Comparison of ENCODE assay signal across 1 cellular context in the genomic region with DNA sequence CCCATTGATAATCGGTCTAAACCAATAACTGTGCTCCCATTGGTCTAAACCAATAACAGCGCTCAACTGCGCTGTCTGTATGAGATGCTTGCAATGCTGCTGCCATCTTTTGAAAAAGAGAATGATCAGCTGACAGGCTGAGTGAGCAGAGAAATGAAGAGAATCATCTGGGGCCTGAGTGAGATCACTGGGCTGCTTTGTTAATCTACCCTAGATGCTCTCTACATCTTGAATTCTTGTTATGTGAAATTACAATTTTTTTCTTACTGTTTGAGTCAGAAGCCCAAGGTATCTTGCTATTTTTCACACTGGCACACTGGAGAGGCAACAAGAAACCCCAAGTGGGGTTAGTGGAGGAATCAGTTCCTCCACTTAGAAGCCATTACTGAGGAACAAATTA.
A peak's percentile ranks its signal among the peaks of the same experiment; 100 is the strongest.
TF ChIP-seq lines count a peak whose summit lies in the region.

No MANE protein-coding gene starts in this region.

TF ChIP-seq in GM12878, 131 proteins besides CTCF, POLR2A, EP300 and RAD21 (continued from another document):
- no peak for TF ChIP-seq MEF2A (IDR thresholded peaks at IDR 0.05; ENCODE audit: insufficient read depth, low read depth, low read length)
- 0 out of 2 replicates have a peak, but pooled peaks have one; percentile 22 for TF ChIP-seq CBX5 (IDR thresholded peaks at IDR 0.05; ENCODE audit: low read depth)
- no peak for TF ChIP-seq KAT2A (conservative IDR thresholded peaks at IDR 0.05; ENCODE audit: control insufficient read depth, low read depth, low read length)
- TF ChIP-seq, protein P1, sequence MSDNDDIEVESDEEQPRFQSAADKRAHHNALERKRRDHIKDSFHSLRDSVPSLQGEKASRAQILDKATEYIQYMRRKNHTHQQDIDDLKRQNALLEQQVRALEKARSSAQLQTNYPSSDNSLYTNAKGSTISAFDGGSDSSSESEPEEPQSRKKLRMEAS (IDR thresholded peaks at IDR 0.05; ENCODE audit: low read depth, low read length) = no peak
- TF ChIP-seq HCFC1 (IDR thresholded peaks at IDR 0.05; ENCODE audit: low read length) = no peak
- TF ChIP-seq FOXK2 (IDR thresholded peaks at IDR 0.05) = no peak
- TF ChIP-seq, protein P2, sequence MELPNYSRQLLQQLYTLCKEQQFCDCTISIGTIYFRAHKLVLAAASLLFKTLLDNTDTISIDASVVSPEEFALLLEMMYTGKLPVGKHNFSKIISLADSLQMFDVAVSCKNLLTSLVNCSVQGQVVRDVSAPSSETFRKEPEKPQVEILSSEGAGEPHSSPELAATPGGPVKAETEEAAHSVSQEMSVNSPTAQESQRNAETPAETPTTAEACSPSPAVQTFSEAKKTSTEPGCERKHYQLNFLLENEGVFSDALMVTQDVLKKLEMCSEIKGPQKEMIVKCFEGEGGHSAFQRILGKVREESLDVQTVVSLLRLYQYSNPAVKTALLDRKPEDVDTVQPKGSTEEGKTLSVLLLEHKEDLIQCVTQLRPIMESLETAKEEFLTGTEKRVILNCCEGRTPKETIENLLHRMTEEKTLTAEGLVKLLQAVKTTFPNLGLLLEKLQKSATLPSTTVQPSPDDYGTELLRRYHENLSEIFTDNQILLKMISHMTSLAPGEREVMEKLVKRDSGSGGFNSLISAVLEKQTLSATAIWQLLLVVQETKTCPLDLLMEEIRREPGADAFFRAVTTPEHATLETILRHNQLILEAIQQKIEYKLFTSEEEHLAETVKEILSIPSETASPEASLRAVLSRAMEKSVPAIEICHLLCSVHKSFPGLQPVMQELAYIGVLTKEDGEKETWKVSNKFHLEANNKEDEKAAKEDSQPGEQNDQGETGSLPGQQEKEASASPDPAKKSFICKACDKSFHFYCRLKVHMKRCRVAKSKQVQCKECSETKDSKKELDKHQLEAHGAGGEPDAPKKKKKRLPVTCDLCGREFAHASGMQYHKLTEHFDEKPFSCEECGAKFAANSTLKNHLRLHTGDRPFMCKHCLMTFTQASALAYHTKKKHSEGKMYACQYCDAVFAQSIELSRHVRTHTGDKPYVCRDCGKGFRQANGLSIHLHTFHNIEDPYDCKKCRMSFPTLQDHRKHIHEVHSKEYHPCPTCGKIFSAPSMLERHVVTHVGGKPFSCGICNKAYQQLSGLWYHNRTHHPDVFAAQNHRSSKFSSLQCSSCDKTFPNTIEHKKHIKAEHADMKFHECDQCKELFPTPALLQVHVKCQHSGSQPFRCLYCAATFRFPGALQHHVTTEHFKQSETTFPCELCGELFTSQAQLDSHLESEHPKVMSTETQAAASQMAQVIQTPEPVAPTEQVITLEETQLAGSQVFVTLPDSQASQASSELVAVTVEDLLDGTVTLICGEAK (IDR thresholded peaks at IDR 0.05; ENCODE audit: borderline replicate concordance) = no peak
- no peak for TF ChIP-seq IKZF1 (conservative IDR thresholded peaks at IDR 0.05)
- TF ChIP-seq PAX5 (IDR thresholded peaks at IDR 0.05; ENCODE audit: borderline replicate concordance, low read depth, low read length) = no peak
- TF ChIP-seq IRF5 (IDR thresholded peaks at IDR 0.05; ENCODE audit: borderline replicate concordance) = no peak
- no peak for TF ChIP-seq LARP7 (IDR thresholded peaks at IDR 0.05)
- TF ChIP-seq, protein P3, sequence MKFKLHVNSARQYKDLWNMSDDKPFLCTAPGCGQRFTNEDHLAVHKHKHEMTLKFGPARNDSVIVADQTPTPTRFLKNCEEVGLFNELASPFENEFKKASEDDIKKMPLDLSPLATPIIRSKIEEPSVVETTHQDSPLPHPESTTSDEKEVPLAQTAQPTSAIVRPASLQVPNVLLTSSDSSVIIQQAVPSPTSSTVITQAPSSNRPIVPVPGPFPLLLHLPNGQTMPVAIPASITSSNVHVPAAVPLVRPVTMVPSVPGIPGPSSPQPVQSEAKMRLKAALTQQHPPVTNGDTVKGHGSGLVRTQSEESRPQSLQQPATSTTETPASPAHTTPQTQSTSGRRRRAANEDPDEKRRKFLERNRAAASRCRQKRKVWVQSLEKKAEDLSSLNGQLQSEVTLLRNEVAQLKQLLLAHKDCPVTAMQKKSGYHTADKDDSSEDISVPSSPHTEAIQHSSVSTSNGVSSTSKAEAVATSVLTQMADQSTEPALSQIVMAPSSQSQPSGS (IDR thresholded peaks at IDR 0.05; ENCODE audit: low read length) = 0 out of 2 replicates have a peak, but pooled peaks have one; percentile 12
- TF ChIP-seq FOS (IDR thresholded peaks at IDR 0.05; ENCODE audit: borderline replicate concordance, extremely low read depth, insufficient read length) = no peak
- no peak for TF ChIP-seq BHLHE40 (IDR thresholded peaks at IDR 0.05; ENCODE audit: borderline replicate concordance in 1 of 2, low read depth in 2 of 2, low read length in 1 of 2)
- peak; percentile 13; the same call in 1 of the 2 replicates for TF ChIP-seq RUNX3 (IDR thresholded peaks at IDR 0.05; ENCODE audit: low read length)
- TF ChIP-seq JUNB (IDR thresholded peaks at IDR 0.05) = no peak; the same call in 1 of the 2 replicates
- TF ChIP-seq MTA2 (IDR thresholded peaks at IDR 0.05; ENCODE audit: low read depth) = 0 out of 2 replicates have a peak, but pooled peaks have one; percentile 9
- no peak for TF ChIP-seq MYC (IDR thresholded peaks at IDR 0.05; ENCODE audit: insufficient read depth, insufficient read length, insufficient replicate concordance, low read length, severe bottlenecking)
- no peak for TF ChIP-seq CHD1 (IDR thresholded peaks at IDR 0.05; ENCODE audit: low read depth, low read length)
- TF ChIP-seq YBX1 (IDR thresholded peaks at IDR 0.05) = no peak
- no peak for TF ChIP-seq IRF3 (IDR thresholded peaks at IDR 0.05)
- TF ChIP-seq NBN (IDR thresholded peaks at IDR 0.05) = no peak
